19 cellular contexts compared by ENCODE assay signal in genomic region chr7:68205826-68206225, GRCh38.
DNase-seq lines count a peak whose midpoint lies in the region; ATAC-seq and TF ChIP-seq lines count a peak whose summit lies in the region.
"Had no signal": no experiment of that assay in that cellular context is flagged by ENCODE, and none has a peak within 500 bp of the region (broad histone marks: within the 10 kb centered on the region; RNA-seq: fewer than 3 reads in every experiment).

No MANE protein-coding gene starts in this region.

- ATAC-seq in HG03442 (IDR thresholded peaks at IDR 0.05; ENCODE audit: unreplicated experiment) = no peak
- no peak for ATAC-seq in HG03565 (IDR thresholded peaks at IDR 0.05; ENCODE audit: unreplicated experiment)
- ATAC-seq: HCT116, K562 had no signal

- in situ Hi-C loops in G401 (cut with HindIII; ENCODE audit: low sequenced_read_pairs) = no loop called here

- intact Hi-C loops in activated CD4-positive, alpha-beta memory T cell treated with anti-CD3 and anti-CD28 coated beads for 36 hours (cut with micrococcal nuclease) = no loop called here

- CTCF ChIA-PET in activated CD4-positive, alpha-beta memory T cell treated with anti-CD3 and anti-CD28 coated beads for 36 hours (lab: Charles Lee) = no interaction called here

- H3K36me3 Mint-ChIP-seq in brain (no peaks in the 10 kb centered on the region), type B pancreatic cell (no peaks in the 10 kb centered on the region)
- H3K36me3 Mint-ChIP-seq in activated CD4-positive, alpha-beta memory T cell treated with anti-CD3 and anti-CD28 coated beads for 36 hours = no peaks in the 10 kb centered on the region

- DNase-seq in G401 (ENCODE audit: low spot score) (peak; percentile 6), mesenteric fat pad (ENCODE audit: low spot score) (peak; percentile 30), type B pancreatic cell (ENCODE audit: extremely low spot score, unreplicated experiment) (no peak)
- DNase-seq in activated CD4-positive, alpha-beta memory T cell treated with anti-CD3 and anti-CD28 coated beads for 36 hours = no peak
- DNase-seq: C1 segment of cervical spinal cord; CD4-positive, alpha-beta T cell; DMS153; DMS79; GF-D8; GOT3; H7; HFFc6; IMR-90 had no signal

- H3K27ac Mint-ChIP-seq in brain (peak overlapping the region in 3 of 5 experiments; percentile 7 to 30 (median 24)), type B pancreatic cell (peak overlapping the region; percentile 30)
- no peak overlapping the region for H3K27ac Mint-ChIP-seq in activated CD4-positive, alpha-beta memory T cell treated with anti-CD3 and anti-CD28 coated beads for 36 hours
- H3K27ac Mint-ChIP-seq: B cell; CD4-positive, alpha-beta T cell; HFFc6 had no signal

- peaks cover 23% of the 10 kb centered on the region for H3K4me1 Mint-ChIP-seq in brain
- H3K4me1 Mint-ChIP-seq in type B pancreatic cell (ENCODE audit: unreplicated experiment) = peaks cover 36% of the 10 kb centered on the region
- no peaks in the 10 kb centered on the region for H3K4me1 Mint-ChIP-seq in activated CD4-positive, alpha-beta memory T cell treated with anti-CD3 and anti-CD28 coated beads for 36 hours (ENCODE audit: low read depth)
- H3K4me1 Mint-ChIP-seq: B cell had no signal

- peak overlapping the region in 1 of 5 experiments; percentile 55 for H3K4me3 Mint-ChIP-seq in brain
- peak overlapping the region; percentile 40 for H3K4me3 Mint-ChIP-seq in type B pancreatic cell
- H3K4me3 Mint-ChIP-seq in activated CD4-positive, alpha-beta memory T cell treated with anti-CD3 and anti-CD28 coated beads for 36 hours = no peak overlapping the region
- H3K4me3 Mint-ChIP-seq: B cell; CD4-positive, alpha-beta T cell; HFFc6 had no signal

- POLR2A ChIA-PET in activated CD4-positive, alpha-beta memory T cell treated with anti-CD3 and anti-CD28 coated beads for 36 hours (lab: Charles Lee) = no interaction called here

- peaks cover 0 to 87% (median 9%) of the 10 kb centered on the region in 5 experiments for H3K9me3 Mint-ChIP-seq in brain
- H3K9me3 Mint-ChIP-seq in type B pancreatic cell = peaks cover 4% of the 10 kb centered on the region
- H3K9me3 Mint-ChIP-seq in activated CD4-positive, alpha-beta memory T cell treated with anti-CD3 and anti-CD28 coated beads for 36 hours = peaks cover 19% of the 10 kb centered on the region

- H3K27me3 Mint-ChIP-seq in brain = peaks cover 3% of the 10 kb centered on the region
- peaks cover 7% of the 10 kb centered on the region for H3K27me3 Mint-ChIP-seq in type B pancreatic cell
- H3K27me3 Mint-ChIP-seq in activated CD4-positive, alpha-beta memory T cell treated with anti-CD3 and anti-CD28 coated beads for 36 hours = no peaks in the 10 kb centered on the region
- H3K27me3 Mint-ChIP-seq: B cell; CD4-positive, alpha-beta T cell had no signal

- TF ChIP-seq CTCF in brain (conservative IDR thresholded peaks at IDR 0.05) (no peak), type B pancreatic cell (conservative IDR thresholded peaks at IDR 0.05) (no peak)

Comparison
In these comparisons a context has a peak if more than half of its experiments do, and no peak if none do; other contexts are left out.
1. DNase-seq: peak in G401 (single experiment) and mesenteric fat pad (single experiment); none in type B pancreatic cell (single experiment) and activated CD4-positive, alpha-beta memory T cell treated with anti-CD3 and anti-CD28 coated beads for 36 hours (single experiment).